In genomic region chr13:79861731-79862130, GRCh38 we compare ENCODE assay signal across 24 cellular contexts.
"Had no signal": no experiment of that assay in that cellular context is flagged by ENCODE, and none has a peak within 500 bp of the region (broad histone marks: within the 10 kb centered on the region; RNA-seq: fewer than 3 reads in every experiment).

No MANE protein-coding gene starts in this region.

- ATAC-seq: activated naive CD8-positive, alpha-beta T cell treated with anti-CD3 and anti-CD28 coated beads, Interleukin-2, amount 50 U/mL, for 24 hours; heart left ventricle; left lobe of liver; lower lobe of right lung; natural killer cell; sciatic nerve; stimulated activated memory B cell treated with anti-CD40 and anti-IgM and Interleukin-4, amounts not matched to agents 10 μg/mL and 1 μg/mL and 100 μg/mL, for 72 hours had no signal

- H3K36me3 Mint-ChIP-seq: activated CD4-positive, alpha-beta memory T cell treated with anti-CD3 and anti-CD28 coated beads for 36 hours; natural killer cell; stimulated activated memory B cell treated with anti-CD40 and anti-IgM and Interleukin-4, amounts not matched to agents 10 μg/mL and 1 μg/mL and 100 μg/mL, for 72 hours; type B pancreatic cell had no signal

- H3K27ac ChIP-seq: heart left ventricle, lower lobe of right lung, neutrophil, pancreas, testis had no signal

- H3K9me3 Mint-ChIP-seq: activated B cell treated with CpG ODN at 0.5 μM for 24 hours; activated naive CD8-positive, alpha-beta T cell treated with anti-CD3 and anti-CD28 coated beads, Interleukin-2, amount 50 U/mL, for 24 hours; natural killer cell; stimulated activated memory B cell treated with anti-CD40 and anti-IgM and Interleukin-4, amounts not matched to agents 10 μg/mL and 1 μg/mL and 100 μg/mL, for 72 hours; type B pancreatic cell had no signal

- H3K27me3 Mint-ChIP-seq: activated B cell treated with CpG ODN at 0.5 μM for 24 hours; activated CD4-positive, alpha-beta memory T cell treated with anti-CD3 and anti-CD28 coated beads for 36 hours; activated naive CD8-positive, alpha-beta T cell treated with anti-CD3 and anti-CD28 coated beads, Interleukin-2, amount 50 U/mL, for 24 hours; stimulated activated memory B cell treated with anti-CD40 and anti-IgM and Interleukin-4, amounts not matched to agents 10 μg/mL and 1 μg/mL and 100 μg/mL, for 72 hours; type B pancreatic cell had no signal

- H3K36me3 ChIP-seq: heart left ventricle, lower lobe of right lung, neutrophil, pancreas had no signal

- H3K9me3 ChIP-seq: heart left ventricle, lower lobe of right lung, neutrophil, pancreas, testis had no signal

- DNase-seq: activated B cell treated with CpG ODN at 0.5 μM for 24 hours; activated CD4-positive, alpha-beta memory T cell treated with anti-CD3 and anti-CD28 coated beads for 36 hours; activated CD4-positive, alpha-beta T cell treated with anti-CD3 and anti-CD28 coated beads for 4 hours; activated effector memory CD4-positive, alpha-beta T cell treated with Interleukin-2 at 50 U/mL for 16 hours; activated naive CD4-positive, alpha-beta T cell treated with anti-CD3 and anti-CD28 coated beads, Interleukin-2, amount 50 U/mL, for 16 hours; activated naive CD8-positive, alpha-beta T cell treated with anti-CD3 and anti-CD28 coated beads, Interleukin-2, amount 50 U/mL, for 24 hours; activated T-cell treated with anti-CD3 and anti-CD28 coated beads, Interleukin-2, amount 50 U/mL, for 48 hours; cerebellar nuclear complex; cortex of kidney; heart left ventricle; kidney; lower lobe of right lung; natural killer cell; pancreas; stimulated activated CD4-positive, alpha-beta T cell treated with anti-CD3 and anti-CD28 coated beads, Interleukin-15, amount 100 ng/mL, for 24 hours; T-helper 1 cell; T-helper 9 cell; testis had no signal

- H3K27me3 ChIP-seq: heart left ventricle, neutrophil, pancreas, testis had no signal

- H3K27ac Mint-ChIP-seq: activated B cell treated with CpG ODN at 0.5 μM for 24 hours; activated CD4-positive, alpha-beta memory T cell treated with anti-CD3 and anti-CD28 coated beads for 36 hours; activated naive CD8-positive, alpha-beta T cell treated with anti-CD3 and anti-CD28 coated beads, Interleukin-2, amount 50 U/mL, for 24 hours; natural killer cell; stimulated activated memory B cell treated with anti-CD40 and anti-IgM and Interleukin-4, amounts not matched to agents 10 μg/mL and 1 μg/mL and 100 μg/mL, for 72 hours; type B pancreatic cell had no signal

- H3K4me2 ChIP-seq: smooth muscle cell had no signal

- H3K4me1 ChIP-seq: heart left ventricle, lower lobe of right lung, pancreas, testis had no signal

- H3K4me1 Mint-ChIP-seq: activated B cell treated with CpG ODN at 0.5 μM for 24 hours; activated naive CD8-positive, alpha-beta T cell treated with anti-CD3 and anti-CD28 coated beads, Interleukin-2, amount 50 U/mL, for 24 hours; natural killer cell; stimulated activated memory B cell treated with anti-CD40 and anti-IgM and Interleukin-4, amounts not matched to agents 10 μg/mL and 1 μg/mL and 100 μg/mL, for 72 hours had no signal

- H3K4me3 Mint-ChIP-seq: activated B cell treated with CpG ODN at 0.5 μM for 24 hours; activated CD4-positive, alpha-beta memory T cell treated with anti-CD3 and anti-CD28 coated beads for 36 hours; activated naive CD8-positive, alpha-beta T cell treated with anti-CD3 and anti-CD28 coated beads, Interleukin-2, amount 50 U/mL, for 24 hours; natural killer cell; stimulated activated memory B cell treated with anti-CD40 and anti-IgM and Interleukin-4, amounts not matched to agents 10 μg/mL and 1 μg/mL and 100 μg/mL, for 72 hours; type B pancreatic cell had no signal

- H3K4me3 ChIP-seq: heart left ventricle, lower lobe of right lung, pancreas, smooth muscle cell, testis had no signal
